In the genomic region with DNA sequence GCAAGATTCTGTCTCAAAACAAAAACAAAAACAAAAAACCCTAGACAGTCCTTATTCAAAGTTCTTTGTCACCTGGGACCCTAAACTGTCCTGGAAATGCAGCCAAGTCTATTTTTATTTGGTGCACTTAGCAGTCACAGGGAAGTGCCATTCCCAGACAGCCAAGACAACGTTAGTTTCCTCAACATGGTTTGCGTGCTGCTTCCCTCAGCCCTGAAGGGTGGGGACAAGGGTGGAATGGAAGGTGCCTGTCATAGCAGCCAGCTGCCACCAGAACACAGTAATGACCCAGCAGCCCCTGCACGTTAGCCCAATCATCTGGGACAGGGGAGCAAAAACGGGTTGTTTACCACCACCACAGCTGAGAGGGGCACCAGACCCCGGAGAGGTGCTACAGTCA, we compare ENCODE assay signal across 14 cellular contexts. TPM values are rescaled to one million over a fixed set of nuclear protein-coding genes. Genes with fewer than 3 reads are reported as not detected.
DNase-seq lines count a peak whose midpoint lies in the region; ATAC-seq, FAIRE-seq and TF ChIP-seq lines count a peak whose summit lies in the region.
"Had no signal": no experiment of that assay in that cellular context is flagged by ENCODE, and none has a peak within 500 bp of the region (broad histone marks: within the 10 kb centered on the region; RNA-seq: fewer than 3 reads in every experiment).

No MANE protein-coding gene starts in this region.

- H3K4me2 ChIP-seq in OCI-LY1 (ENCODE audit: low read length): peak overlapping the region; percentile 15; the same call in 1 of the 2 replicates

- H3K4me1 ChIP-seq in OCI-LY1 (ENCODE audit: insufficient read depth, low read length, severe bottlenecking): peaks cover 57% of the 10 kb centered on the region
- H3K4me1 ChIP-seq in adrenal gland (replicated peaks in 1 of 2): peaks cover 20 to 82% of the 10 kb centered on the region in 2 donors

- H2AFZ ChIP-seq in OCI-LY1 (ENCODE audit: low read length): no peak overlapping the region

- DNase-seq in CD1c-positive myeloid dendritic cell (ENCODE audit: extremely low spot score) (peak; percentile 34), left ventricle myocardium superior (no peak), sciatic nerve (ENCODE audit: low spot score) (no peak), HTR-8/SVneo (ENCODE audit: insufficient read length, low spot score) (no peak), amniotic stem cell (lab: John Stamatoyannopoulos, UW) (no peak), adrenal gland (no peak)
- no peak for DNase-seq in activated CD4-positive, CD25-positive, alpha-beta regulatory T cell (lab: John Stamatoyannopoulos, UW)
- DNase-seq: activated CD4-positive, alpha-beta T cell treated with anti-CD3 and anti-CD28 coated beads, Interleukin-2, amount 10 ng/mL, durations not matched to agents 7 days and 5 days; foreskin fibroblast; NCI-H446; SJCRH30; stimulated activated CD4-positive, alpha-beta T cell treated with anti-CD3 and anti-CD28 coated beads, Interleukin-4, amount 100 ng/mL, for 24 hours; tibial artery had no signal

- H3K4me3 ChIP-seq in OCI-LY1 (ENCODE audit: low read depth, low read length, poor library complexity, severe bottlenecking) (no peak overlapping the region), adrenal gland (no peak overlapping the region)
- H3K4me3 ChIP-seq: SJCRH30, tibial artery had no signal

- H3K27ac ChIP-seq in OCI-LY1 (ENCODE audit: low read depth, low read length, poor library complexity, severe bottlenecking) (no peak overlapping the region), adrenal gland (no peak overlapping the region)
- H3K27ac ChIP-seq: SJCRH30 had no signal

- H3K36me3 ChIP-seq in OCI-LY1 (ENCODE audit: insufficient read depth, low read length): peaks cover 5% of the 10 kb centered on the region; the same call in 1 of the 2 replicates
- H3K36me3 ChIP-seq in adrenal gland (replicated peaks in 1 of 2): no peaks in the 10 kb centered on the region
- H3K36me3 ChIP-seq: tibial artery had no signal

- no peak for FAIRE-seq in HTR-8/SVneo (lab: Jason Lieb, UNC)

- H3K79me2 ChIP-seq in OCI-LY1 (ENCODE audit: insufficient read depth, low read length): peaks cover 70% of the 10 kb centered on the region

- no peaks in the 10 kb centered on the region for H3K9me2 ChIP-seq in OCI-LY1 (ENCODE audit: low read depth, low read length)

- WGBS in adrenal gland, 4 donors: 14 to 58% (median 53%) methylated on average over 1 to 5 of the region's 5 CpGs

- H3K27me3 ChIP-seq in OCI-LY1 (ENCODE audit: insufficient read depth, low read length) (no peaks in the 10 kb centered on the region), adrenal gland (no peaks in the 10 kb centered on the region)
- H3K27me3 ChIP-seq: SJCRH30, tibial artery had no signal

- H3F3A ChIP-seq in OCI-LY1 (ENCODE audit: insufficient read depth, low read length): no peaks in the 10 kb centered on the region

- no peak overlapping the region for H3K9ac ChIP-seq in OCI-LY1 (ENCODE audit: low read length)

- no peaks in the 10 kb centered on the region for H3K9me3 ChIP-seq in OCI-LY1 (ENCODE audit: low read length)
- H3K9me3 ChIP-seq in adrenal gland (replicated peaks in 1 of 3): no peaks in the 10 kb centered on the region
- H3K9me3 ChIP-seq: SJCRH30, tibial artery had no signal

- no peak for TF ChIP-seq POLR2A in adrenal gland (IDR thresholded peaks at IDR 0.05)

- intact Hi-C loops in left ventricle myocardium superior (cut with micrococcal nuclease) (no loop called here), sciatic nerve (cut with DNase I) (no loop called here), adrenal gland (cut with DNase I) (no loop called here)

- H4K20me1 ChIP-seq in OCI-LY1 (ENCODE audit: insufficient read depth, low read length): peaks cover 9% of the 10 kb centered on the region; the same call in 1 of the 2 replicates

- TF ChIP-seq CTCF in OCI-LY1 (IDR thresholded peaks at IDR 0.05; ENCODE audit: low read length) (no peak), adrenal gland (IDR thresholded peaks at IDR 0.05) (peak in 1 of 6 experiments; percentile 10)

- peak; percentile 70 for ATAC-seq in left ventricle myocardium superior
- ATAC-seq in sciatic nerve: peak; percentile 41

RNA-seq across cellular contexts. Expression of a gene that starts 16.9 kb away (rescaled TPM):
- total RNA-seq in left ventricle myocardium superior: 40.6 TPM
- total RNA-seq in sciatic nerve: 120 TPM
- 10 to 100 TPM; 34.0 to 67.7 (median 48.6) TPM for total RNA-seq in adrenal gland
- 10 to 100 TPM; 13.7 to 39.7 (median 25.3) TPM for polyA plus RNA-seq in adrenal gland
